ENCODE assay signal across 12 cellular contexts in the genomic region with DNA sequence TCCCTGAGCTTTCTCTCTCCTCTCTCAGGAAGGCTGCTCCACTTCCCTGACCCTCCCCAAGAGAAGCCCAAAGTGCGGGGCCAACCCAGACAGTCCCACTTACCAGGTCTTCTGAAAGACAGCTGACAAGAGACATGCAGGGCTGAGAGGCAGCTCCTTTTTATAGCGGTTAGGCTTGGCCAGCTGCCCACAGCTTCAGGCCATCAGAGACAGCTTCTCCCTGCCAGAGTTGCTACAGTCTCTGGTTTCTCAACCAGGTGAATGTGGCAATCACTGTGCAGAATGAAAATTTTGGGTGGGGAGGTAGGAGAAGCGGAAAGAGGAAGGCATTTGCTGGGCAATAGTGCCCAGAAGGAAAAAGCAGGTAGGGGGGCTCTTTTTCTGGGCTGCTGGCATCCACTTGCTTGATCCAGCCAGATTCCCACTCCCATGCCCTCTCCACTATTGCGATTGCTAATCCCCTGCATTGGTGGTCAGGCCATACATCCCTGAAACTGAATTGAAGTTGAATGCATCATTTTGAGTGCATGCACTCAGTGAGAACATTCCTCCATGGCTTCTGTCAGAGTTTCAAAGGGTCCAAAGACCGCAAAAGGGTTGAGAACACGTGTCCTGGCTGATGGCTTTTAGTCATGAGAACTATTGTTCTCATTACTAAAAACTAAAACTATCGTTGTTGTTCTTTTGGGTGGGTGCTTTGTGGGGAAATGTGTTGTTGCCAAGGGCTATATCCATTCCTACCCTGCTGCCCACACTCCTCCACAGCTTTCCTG. TPM values are rescaled to one million over a fixed set of nuclear protein-coding genes. Genes with fewer than 3 reads are reported as not detected.
DNase-seq lines count a peak whose midpoint lies in the region; ATAC-seq, FAIRE-seq and TF ChIP-seq lines count a peak whose summit lies in the region.
"Had no signal": no experiment of that assay in that cellular context is flagged by ENCODE, and none has a peak within 500 bp of the region (broad histone marks: within the 10 kb centered on the region; RNA-seq: fewer than 3 reads in every experiment).

TSS of gene S100A8 (minus strand) at position 136 of the 773 bp plus-strand sequence. CDS start 538 bp downstream, outside the sequence.

- H3K4me3 ChIP-seq in liver (ENCODE audit: low read depth in 1 of 3, low read length in 3 of 3), result no peak within 1 kb of the TSS
- H3K4me3 ChIP-seq in HepG2 (replicated peaks in 1 of 3; ENCODE audit: insufficient read depth in 1 of 3, low read depth in 2 of 3, low read length in 3 of 3), result no peak within 1 kb of the TSS
- H3K4me3 ChIP-seq in epithelial cell of esophagus (ENCODE audit: low read length), result peak within 1 kb of the TSS; percentile 48
- H3K4me3 ChIP-seq in neuronal stem cell (ENCODE audit: low read length in 2 of 2), result no peak within 1 kb of the TSS

- no peak within 1 kb of the TSS for H3K4me3 Mint-ChIP-seq in progenitor cell of endocrine pancreas (ENCODE audit: low read depth)

- H3K36me3 ChIP-seq in liver (ENCODE audit: control insufficient read depth in 4 of 4, insufficient read depth in 3 of 4, low read depth in 1 of 4, low read length in 3 of 4) (no peaks in the 10 kb centered on the region), HepG2 (replicated peaks in 1 of 2; ENCODE audit: control insufficient read depth in 1 of 2, insufficient read depth in 2 of 2, low read length in 2 of 2) (no peaks in the 10 kb centered on the region), neuronal stem cell (replicated peaks in 1 of 2; ENCODE audit: control insufficient read depth in 2 of 2, insufficient read depth in 2 of 2, low read length in 2 of 2) (no peaks in the 10 kb centered on the region)

- no peak within 1 kb of the TSS for H4K8ac ChIP-seq in neuronal stem cell (ENCODE audit: low read depth, low read length)

- no peak within 1 kb of the TSS for H2BK120ac ChIP-seq in neuronal stem cell (ENCODE audit: low read depth, low read length)

- TF ChIP-seq CTCF in liver (IDR thresholded peaks at IDR 0.05; ENCODE audit: low read depth, low read length, missing input control) (no peak), HepG2 (CRISPR knock-in tag; IDR thresholded peaks at IDR 0.05) (no peak), epithelial cell of esophagus (IDR thresholded peaks at IDR 0.05; ENCODE audit: insufficient read depth, low read depth, low read length, missing control alignments) (no peak), progenitor cell of endocrine pancreas (IDR thresholded peaks at IDR 0.05; ENCODE audit: unreplicated experiment) (no peak), GM13976 (IDR thresholded peaks at IDR 0.05; ENCODE audit: borderline replicate concordance, control extremely low read depth, extremely low read depth, insufficient read depth, missing control alignments) (no peak)

- in situ Hi-C loops in HepG2 (cut with HindIII; ENCODE audit: extremely low pct_ligation_motif_present, low pct_unique_long_range_greater_than_20kb), result no loop called here
- in situ Hi-C loops in GM13976 (cut with MboI; ENCODE audit: low sequenced_read_pairs, unreplicated experiment), result no loop called here

- H2BK5ac ChIP-seq in neuronal stem cell (ENCODE audit: low read length), result no peak within 1 kb of the TSS

- H3K27ac ChIP-seq in liver (ENCODE audit: low read depth in 1 of 2, low read length in 2 of 2), result peak within 1 kb of the TSS; percentile 19 to 52
- H3K27ac ChIP-seq in HepG2 (ENCODE audit: extremely low read length, insufficient read depth, low read length), result no peak within 1 kb of the TSS
- no peak within 1 kb of the TSS for H3K27ac ChIP-seq in neuronal stem cell (replicated peaks; ENCODE audit: low read length)

- H3K4me1 Mint-ChIP-seq in progenitor cell of endocrine pancreas (ENCODE audit: low read depth), result no peaks in the 10 kb centered on the region

- no peaks in the 10 kb centered on the region for H3K9me3 Mint-ChIP-seq in progenitor cell of endocrine pancreas (ENCODE audit: low read depth)

- H3K36me3 Mint-ChIP-seq in progenitor cell of endocrine pancreas (ENCODE audit: insufficient read depth), result no peaks in the 10 kb centered on the region

- H2AK5ac ChIP-seq in neuronal stem cell (ENCODE audit: low read depth, low read length), result no peak within 1 kb of the TSS

- H3K9ac ChIP-seq in liver (ENCODE audit: low read depth in 1 of 2, low read length in 2 of 2) (no peak within 1 kb of the TSS), HepG2 (ENCODE audit: insufficient read depth, low read depth, low read length) (no peak within 1 kb of the TSS), neuronal stem cell (ENCODE audit: low read depth, low read length, poor library complexity) (no peak within 1 kb of the TSS)

- H3K4me2 ChIP-seq in HepG2 (ENCODE audit: low read depth, low read length) (no peak within 1 kb of the TSS), neuronal stem cell (ENCODE audit: insufficient read depth, low read length, poor library complexity, severe bottlenecking) (no peak within 1 kb of the TSS)

- H2BK12ac ChIP-seq in neuronal stem cell (ENCODE audit: low read length), result no peak within 1 kb of the TSS

- DNase-seq in HepG2 (ENCODE audit: low spot score), result no peak
- peak; percentile 93 for DNase-seq in epithelial cell of esophagus (ENCODE audit: low read depth)
- DNase-seq in myocyte (ENCODE audit: low read depth), result peak; percentile 21
- DNase-seq in COR-L47 (lab: John Stamatoyannopoulos, UW), result no peak
- no peak for DNase-seq in neuronal stem cell (ENCODE audit: low spot score)
- no peak for DNase-seq in progenitor cell of endocrine pancreas (ENCODE audit: low spot score, unreplicated experiment)
- no peak for DNase-seq in GM13976 (ENCODE audit: low spot score)
- DNase-seq: NCI-H2081 treated with DMSO at 0.1 percent for 48 hours, T1000 had no signal

- peaks cover 47% of the 10 kb centered on the region for H3K27me3 Mint-ChIP-seq in progenitor cell of endocrine pancreas

- no peak for FAIRE-seq in HepG2 (lab: Jason Lieb, UNC)
- FAIRE-seq: endothelial cell of umbilical vein had no signal

- no peak for TF ChIP-seq RAD21 in liver (IDR thresholded peaks at IDR 0.05)
- no peak for TF ChIP-seq RAD21 in HepG2 (CRISPR knock-in tag; IDR thresholded peaks at IDR 0.05)

- peaks cover 0 to 5% (median 0%) of the 10 kb centered on the region in 4 donors for H3K27me3 ChIP-seq in liver (ENCODE audit: control insufficient read depth in 4 of 4, insufficient read depth in 4 of 4, low read length in 3 of 4)
- peaks cover 0 to 10% of the 10 kb centered on the region in 2 experiments; a peak in 4 of 5 replicates for H3K27me3 ChIP-seq in HepG2 (ENCODE audit: control insufficient read depth in 1 of 2, insufficient read depth in 2 of 2, low read length in 2 of 2)
- peaks cover 0 to 31% (median 0%) of the 10 kb centered on the region in 3 experiments for H3K27me3 ChIP-seq in neuronal stem cell (ENCODE audit: control insufficient read depth in 3 of 3, insufficient read depth in 3 of 3, low read depth in 1 of 3, low read length in 3 of 3)

- H3K14ac ChIP-seq in neuronal stem cell (ENCODE audit: low read length), result no peak within 1 kb of the TSS

- no peak within 1 kb of the TSS for H2AFZ ChIP-seq in HepG2 (ENCODE audit: low read length)
- H2AFZ ChIP-seq in neuronal stem cell (ENCODE audit: low read length), result no peak within 1 kb of the TSS

- H3K4me1 ChIP-seq in liver (ENCODE audit: control insufficient read depth in 4 of 4, insufficient read depth in 4 of 4, low read length in 3 of 4) (no peaks in the 10 kb centered on the region), HepG2 (ENCODE audit: insufficient read depth, low read length) (no peaks in the 10 kb centered on the region), neuronal stem cell (ENCODE audit: control insufficient read depth in 2 of 2, insufficient read depth in 1 of 2, low read depth in 1 of 2, low read length in 2 of 2) (no peaks in the 10 kb centered on the region)

- BruUV-seq in HepG2 (replicated peaks; lab: Mats Ljungman, UMichigan), result no TSS peak

- ATAC-seq in HepG2, result no peak

- POLR2A ChIA-PET in HepG2 (lab: Yijun Ruan, JAX), result no interaction called here

- no peaks in the 10 kb centered on the region for H3K79me2 ChIP-seq in HepG2 (ENCODE audit: insufficient read depth, low read length)

- 61% methylated on average over 7 of the region's 7 CpGs for WGBS in liver
- 7% methylated on average over 7 of the region's 7 CpGs for WGBS in HepG2 (ENCODE audit: low lambda C conversion rate)
- no CpG with 5 or more reads among the region's 7 CpGs for WGBS in neuronal stem cell (ENCODE audit: extremely low coverage in 2 of 2, insufficient read length in 2 of 2, insufficient replicate concordance in 1 of 2), 2 donors

- TF ChIP-seq EP300 in HepG2 (IDR thresholded peaks at IDR 0.05; ENCODE audit: low read depth in 2 of 2, low read length in 2 of 2) (no peak), HepG2 (CRISPR knock-in tag; IDR thresholded peaks at IDR 0.05; ENCODE audit: borderline replicate concordance) (no peak)

- H3K18ac ChIP-seq in neuronal stem cell (ENCODE audit: low read length), result no peak within 1 kb of the TSS

- intact Hi-C loops in HepG2 (cut with micrococcal nuclease; ENCODE audit: unreplicated experiment), result loop anchor here (10.0 kb wide), 2 partner anchors 56 to 996 kb away; no protein-coding TSS in a partner anchor

- no peak within 1 kb of the TSS for H3K23ac ChIP-seq in neuronal stem cell (ENCODE audit: low read depth, low read length, poor library complexity)

- no peak for TF ChIP-seq POLR2A in HepG2 (IDR thresholded peaks at IDR 0.05; ENCODE audit: insufficient read depth in 1 of 2, low read depth in 2 of 2, low read length in 2 of 2)

- no peak within 1 kb of the TSS for H3K4ac ChIP-seq in neuronal stem cell (ENCODE audit: low read length)

- H3K9me3 ChIP-seq in liver (ENCODE audit: control insufficient read depth in 4 of 4, low read length in 3 of 4), result no peaks in the 10 kb centered on the region
- H3K9me3 ChIP-seq in HepG2 (ENCODE audit: low read length), result no peaks in the 10 kb centered on the region
- no peaks in the 10 kb centered on the region for H3K9me3 ChIP-seq in neuronal stem cell (replicated peaks in 1 of 2; ENCODE audit: control insufficient read depth in 2 of 2, insufficient read depth in 1 of 2, low read depth in 1 of 2, low read length in 2 of 2)

- H2BK15ac ChIP-seq in neuronal stem cell (ENCODE audit: low read length), result no peak within 1 kb of the TSS

- no peaks in the 10 kb centered on the region for H4K20me1 ChIP-seq in HepG2 (ENCODE audit: insufficient read depth, low read length)

- CTCF ChIA-PET in HepG2 (lab: Yijun Ruan, JAX; ENCODE audit: low intra/inter-chr PET ratio, low total read pairs), result no interaction called here

- H3K79me1 ChIP-seq in neuronal stem cell (ENCODE audit: low read depth, low read length), result no peaks in the 10 kb centered on the region

- H4K91ac ChIP-seq in neuronal stem cell (ENCODE audit: low read depth, low read length, poor library complexity), result no peak within 1 kb of the TSS

- H3K27ac Mint-ChIP-seq in progenitor cell of endocrine pancreas, result no peak within 1 kb of the TSS

RNA-seq across cellular contexts. Expression of gene S100A8, which starts in this region (rescaled TPM):
- total RNA-seq in liver (10 to 100 TPM; 38.4 to 99.3 TPM), HepG2 (2016; rRNA removed; fragmentation: Illumina TruSeq; extraction: Trizol) (not detected in 2 replicates), myocyte (not detected in 2 replicates), progenitor cell of endocrine pancreas (not detected in 2 replicates)
- polyA plus RNA-seq in liver (10 to 100 TPM; 40.4 to 43.4 TPM), HepG2 (2011; rRNA removed) (not detected in 2 replicates)
- total RNA-seq in HepG2 (2016; cell fraction: cytosol; rRNA removed; fragmentation: Illumina TruSeq; extraction: Trizol; ENCODE audit: low read depth), result not detected in 2 replicates
- total RNA-seq in HepG2 (2016; cell fraction: insoluble cytoplasmic fraction; rRNA removed; fragmentation: Illumina TruSeq; extraction: Trizol), result not detected in 2 replicates
- total RNA-seq in HepG2 (2016; cell fraction: membrane; rRNA removed; fragmentation: Illumina TruSeq; extraction: Trizol), result not detected in 2 replicates
- not detected in 2 replicates for total RNA-seq in HepG2 (2016; cell fraction: nucleus; rRNA removed; fragmentation: Illumina TruSeq; extraction: Trizol)
- not detected in 2 replicates for polyA plus RNA-seq in HepG2 (2011; cell fraction: cytosol; rRNA removed)
- polyA plus RNA-seq in HepG2 (2011; cell fraction: nucleus; rRNA removed), result not detected in 2 replicates
- not detected in 2 replicates for polyA plus RNA-seq in HepG2 (2012)
- polyA plus RNA-seq in HepG2 (2016; cell fraction: cytosol; fragmentation: Illumina TruSeq; extraction: Trizol; ENCODE audit: low read depth), result not detected in 2 replicates
- not detected in 2 replicates for polyA plus RNA-seq in HepG2 (2016; cell fraction: insoluble cytoplasmic fraction; fragmentation: Illumina TruSeq; extraction: Trizol; ENCODE audit: low read depth)
- not detected in 2 replicates for polyA plus RNA-seq in HepG2 (2016; cell fraction: membrane; fragmentation: Illumina TruSeq; extraction: Trizol; ENCODE audit: low read depth)
- polyA plus RNA-seq in HepG2 (2016; cell fraction: nucleus; fragmentation: Illumina TruSeq; extraction: Trizol; ENCODE audit: insufficient read depth, low read depth), result not detected in 2 replicates
- not detected in 2 replicates for polyA minus RNA-seq in HepG2 (2011; rRNA and poly(A)+ RNA removed; ENCODE audit: low replicate concordance)
- polyA minus RNA-seq in HepG2 (2011; cell fraction: cytosol; rRNA and poly(A)+ RNA removed), result not detected in 2 replicates
- polyA minus RNA-seq in HepG2 (2011; cell fraction: nucleus; rRNA and poly(A)+ RNA removed), result not detected in 2 replicates
- polyA plus RNA-seq in myocyte (2012), result not detected
- polyA plus RNA-seq in neuronal stem cell (2013, experiment 1 of 2), result not detected
- polyA plus RNA-seq in neuronal stem cell (2013, experiment 2 of 2), result not detected
- total RNA-seq: endothelial cell of umbilical vein had no signal
- polyA plus RNA-seq: AG04450, endothelial cell of umbilical vein had no signal

Comparison
In these comparisons a context has a peak if more than half of its experiments do, and no peak if none do; other contexts are left out.
1. RNA of gene S100A8 (total RNA-seq): 38.4 to 99.3 TPM in liver; not detected in HepG2, not detected in myocyte and not detected in progenitor cell of endocrine pancreas; every median in the first group is over 10 times any median in the second.
2. RNA of gene S100A8 (polyA plus RNA-seq): 40.4 to 43.4 TPM in liver; not detected in HepG2; every median in the first group is over 10 times any median in the second.
3. H3K27ac ChIP-seq: peak in liver (2 of 2); none in HepG2 (single experiment) and neuronal stem cell (single experiment).
4. Peak in DNase-seq in myocyte; RNA of the gene not detected or under 1 TPM.